7 cellular contexts compared by ENCODE assay signal in the genomic region with DNA sequence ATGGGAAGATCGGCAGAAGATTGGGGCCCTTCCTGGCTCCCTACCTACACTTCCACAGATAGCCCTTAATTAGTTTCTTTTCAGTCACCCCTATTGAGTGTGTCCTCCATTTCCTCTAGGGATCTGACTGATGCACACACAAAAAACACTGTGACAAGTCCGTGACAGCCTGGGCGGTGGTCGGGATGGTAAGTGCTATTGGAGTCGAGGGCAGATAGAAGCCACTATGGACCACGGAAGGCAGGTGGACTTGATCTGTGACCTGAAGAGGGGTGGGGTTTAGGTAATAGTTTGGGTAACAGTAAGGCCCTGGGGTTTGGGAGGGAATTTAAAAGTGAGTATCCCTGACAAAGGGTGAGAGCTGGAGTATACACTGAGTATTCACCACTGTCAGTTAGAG.
"Had no signal": no experiment of that assay in that cellular context is flagged by ENCODE, and none has a peak within 500 bp of the region (broad histone marks: within the 10 kb centered on the region; RNA-seq: fewer than 3 reads in every experiment).

No MANE protein-coding gene starts in this region.

- H3K4me3 ChIP-seq: K562 had no signal

- H3K27ac Mint-ChIP-seq: IgD-negative memory B cell had no signal

- H3K4me3 Mint-ChIP-seq: IgD-negative memory B cell had no signal

- ATAC-seq: HepG2, K562 had no signal

- H3K9me3 Mint-ChIP-seq: IgD-negative memory B cell had no signal

- FAIRE-seq: HepG2, HTR-8/SVneo, K562 had no signal

- DNase-seq: IMR-90, KBM-7, KG1 had no signal
